In the genomic region with DNA sequence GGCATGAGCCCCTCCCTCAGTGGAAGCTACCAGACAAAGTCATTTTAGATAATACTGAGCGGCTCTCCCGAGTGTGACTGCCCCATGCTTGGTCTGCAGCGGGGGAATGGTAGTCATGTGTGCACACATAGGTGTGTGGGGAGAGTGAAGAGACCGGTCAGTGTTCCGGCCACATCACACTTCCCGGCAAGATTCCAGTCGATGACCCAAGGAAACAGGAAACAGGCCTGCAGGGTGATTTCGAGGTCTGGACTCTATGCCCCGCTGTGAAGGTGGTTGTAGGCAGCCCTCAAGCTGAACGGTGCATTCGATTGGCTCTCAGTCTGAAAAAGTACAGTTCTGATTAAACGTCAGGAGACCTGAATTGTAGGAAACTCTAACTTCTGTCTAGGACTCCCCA, we compare ENCODE assay signal across 18 cellular contexts.
"Had no signal": no experiment of that assay in that cellular context is flagged by ENCODE, and none has a peak within 500 bp of the region (broad histone marks: within the 10 kb centered on the region; RNA-seq: fewer than 3 reads in every experiment).

No MANE protein-coding gene starts in this region.

- H3K27me3 ChIP-seq: gastroesophageal sphincter, heart left ventricle, right lobe of liver, thyroid gland had no signal

- DNase-seq: activated CD4-positive, alpha-beta T cell treated with anti-CD3 and anti-CD28 coated beads for 36 hours; activated CD4-positive, alpha-beta T cell treated with anti-CD3 and anti-CD28 coated beads, Interleukin-2, amount 50 U/mL, for 48 hours; activated naive CD8-positive, alpha-beta T cell treated with anti-CD3 and anti-CD28 coated beads for 36 hours; amygdala; caudate nucleus; heart left ventricle; immature natural killer cell; kidney glomerular epithelial cell; left ventricle myocardium superior; naive thymus-derived CD8-positive, alpha-beta T cell; right lobe of liver; stimulated activated CD4-positive, alpha-beta T cell treated with anti-CD3 and anti-CD28 coated beads, Interleukin-4, amount 100 ng/mL, for 4 hours; stimulated activated naive B cell treated with anti-CD40 and anti-IgM and Interleukin-4, amounts not matched to agents 10 μg/mL and 1 μg/mL and 100 μg/mL, for 72 hours; SW 1271; thyroid gland had no signal

- H3K9ac ChIP-seq: parathyroid adenoma had no signal

- H3K4me1 ChIP-seq: parathyroid adenoma had no signal

- ATAC-seq: activated CD4-positive, alpha-beta T cell treated with anti-CD3 and anti-CD28 coated beads for 36 hours; gastroesophageal sphincter; left ventricle myocardium superior; naive thymus-derived CD8-positive, alpha-beta T cell; stimulated activated naive B cell treated with anti-CD40 and anti-IgM and Interleukin-4, amounts not matched to agents 10 μg/mL and 1 μg/mL and 100 μg/mL, for 72 hours had no signal

- H3K27ac ChIP-seq: gastroesophageal sphincter, heart left ventricle, neutrophil, parathyroid adenoma, right lobe of liver, thyroid gland had no signal

- H3K9me3 ChIP-seq: neutrophil, right lobe of liver, thyroid gland had no signal

- H3K4me3 ChIP-seq: gastroesophageal sphincter, heart left ventricle, right lobe of liver, thyroid gland had no signal

- H3K36me3 ChIP-seq: gastroesophageal sphincter, heart left ventricle, neutrophil, right lobe of liver, thyroid gland had no signal

- H3K79me2 ChIP-seq: parathyroid adenoma had no signal
